34 cellular contexts compared by ENCODE assay signal in the genomic region with DNA sequence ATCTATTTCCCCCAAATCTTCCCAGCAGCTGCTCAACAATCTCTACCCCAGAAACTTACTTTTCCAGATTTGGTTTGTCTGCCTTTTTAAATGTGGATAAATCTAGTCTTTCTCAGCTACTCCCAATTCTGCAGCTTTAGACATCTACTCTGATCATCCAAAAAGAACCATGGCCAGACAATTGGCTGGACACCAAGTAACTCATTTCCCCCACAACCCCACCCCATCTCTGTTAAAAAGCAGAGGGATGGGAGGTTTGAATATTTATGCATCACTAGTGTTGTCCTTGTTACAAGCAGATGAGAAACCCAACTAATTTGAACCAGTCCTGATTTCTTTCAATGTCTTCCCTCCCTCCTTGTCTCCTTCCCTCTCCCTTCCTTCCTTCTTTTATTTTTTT.
"Had no signal": no experiment of that assay in that cellular context is flagged by ENCODE, and none has a peak within 500 bp of the region (broad histone marks: within the 10 kb centered on the region; RNA-seq: fewer than 3 reads in every experiment).

No MANE protein-coding gene starts in this region.

- H3K27ac ChIP-seq: KMS-11 had no signal

- H3K9me3 ChIP-seq: MG63 had no signal

- DNase-seq: Karpas-422, Kasumi-1, KG1, MG63, MM.1S, NCI-H1048, NCI-H1092, NCI-H1092 treated with DMSO at 0.1 percent for 48 hours, NCI-H1105, NCI-H1105 treated with DMSO at 0.1 percent for 48 hours, NCI-H1417, NCI-H1417 treated with DMSO at 0.1 percent for 48 hours, NCI-H1436, NCI-H1436 treated with DMSO at 0.1 percent for 48 hours, NCI-H146, NCI-H1694, NCI-H1694 treated with DMSO at 0.1 percent for 48 hours, NCI-H187, NCI-H187 treated with DMSO at 0.1 percent for 48 hours, NCI-H1930, NCI-H2029, NCI-H2029 treated with DMSO at 0.1 percent for 48 hours, NCI-H2081, NCI-H2081 treated with DMSO at 0.1 percent for 48 hours, NCI-H2107, NCI-H2171, NCI-H2171 treated with DMSO at 0.1 percent for 48 hours, NCI-H2227 treated with DMSO at 0.1 percent for 48 hours, NCI-H226, NCI-H345, NCI-H446, NCI-H446 treated with DMSO at 0.1 percent for 48 hours, NCI-H510A had no signal

- H3K27me3 ChIP-seq: MG63 had no signal

- H3K4me2 ChIP-seq: KMS-11 had no signal

- H3K4me3 ChIP-seq: MG63 had no signal

- H3K36me3 ChIP-seq: MG63 had no signal
